Comparison of ENCODE assay signal across 25 cellular contexts in genomic region chr14:103392106-103392505, GRCh38. TPM values are rescaled to one million over a fixed set of nuclear protein-coding genes. Genes with fewer than 3 reads are reported as not detected.
DNase-seq lines count a peak whose midpoint lies in the region; ATAC-seq and TF ChIP-seq lines count a peak whose summit lies in the region.
"Had no signal": no experiment of that assay in that cellular context is flagged by ENCODE, and none has a peak within 500 bp of the region (broad histone marks: within the 10 kb centered on the region; RNA-seq: fewer than 3 reads in every experiment).

No MANE protein-coding gene starts in this region.

- no peaks in the 10 kb centered on the region for H3K9me3 ChIP-seq in right cardiac atrium (ENCODE audit: control insufficient read depth, low read length)
- no peaks in the 10 kb centered on the region for H3K9me3 ChIP-seq in body of pancreas
- no peaks in the 10 kb centered on the region for H3K9me3 ChIP-seq in neutrophil
- no peaks in the 10 kb centered on the region for H3K9me3 ChIP-seq in Peyer's patch
- H3K9me3 ChIP-seq: A549, BE2C, SK-N-SH had no signal

- intact Hi-C loops in right cardiac atrium (cut with DNase I): loop anchor here in 3 of 4 donors (10.0 kb wide), 3 partner anchors 53 to 677 kb away; no protein-coding TSS in a partner anchor
- intact Hi-C loops in left cardiac atrium (cut with DNase I): loop anchor here in 1 of 2 donors (5.0 kb wide), 1 partner anchor 55 kb away; no protein-coding TSS in a partner anchor
- intact Hi-C loops in body of pancreas (cut with DNase I): no loop called here

- DNase-seq in right cardiac atrium (no peak), left cardiac atrium (no peak), body of pancreas (no peak), cerebellar nuclear complex (lab: John Stamatoyannopoulos, UW) (no peak), Peyer's patch (no peak)
- no peak for DNase-seq in stimulated activated naive CD8-positive, alpha-beta T cell treated with anti-CD3 and anti-CD28 coated beads, Interleukin-15, amount 100 ng/mL, for 72 hours
- DNase-seq: activated CD4-positive, alpha-beta T cell treated with anti-CD3 and anti-CD28 coated beads, Interleukin-2, amount 10 ng/mL, durations not matched to agents 24 days and 14 days; activated naive CD8-positive, alpha-beta T cell treated with anti-CD3 and anti-CD28 coated beads, Interleukin-2, amount 50 U/mL, for 24 hours; activated T-cell treated with anti-CD3 and anti-CD28 coated beads, Interleukin-2, amount 50 U/mL, for 4 hours; BE2C; CD8-positive, alpha-beta memory T cell; dorsolateral prefrontal cortex; H7; islet precursor cell; NCI-H2029 treated with DMSO at 0.1 percent for 48 hours; NCI-H226; NCI-H774; SK-N-SH; stimulated activated CD4-positive, alpha-beta T cell treated with anti-CD3 and anti-CD28 coated beads, Interleukin-4, amount 100 ng/mL, for 4 hours; stimulated activated naive CD4-positive, alpha-beta T cell; T-helper 2 cell had no signal

- no peak overlapping the region for H3K27ac Mint-ChIP-seq in stimulated activated naive CD8-positive, alpha-beta T cell treated with anti-CD3 and anti-CD28 coated beads, Interleukin-15, amount 100 ng/mL, for 72 hours
- H3K27ac Mint-ChIP-seq: activated CD4-positive, alpha-beta T cell treated with anti-CD3 and anti-CD28 coated beads, Interleukin-2, amount 10 ng/mL, durations not matched to agents 24 days and 14 days; activated naive CD8-positive, alpha-beta T cell treated with anti-CD3 and anti-CD28 coated beads, Interleukin-2, amount 50 U/mL, for 24 hours; progenitor cell of endocrine pancreas had no signal

- H3K4me1 Mint-ChIP-seq in stimulated activated naive CD8-positive, alpha-beta T cell treated with anti-CD3 and anti-CD28 coated beads, Interleukin-15, amount 100 ng/mL, for 72 hours: peaks cover 62% of the 10 kb centered on the region

- no peak for ATAC-seq in right cardiac atrium
- no peak for ATAC-seq in left cardiac atrium
- ATAC-seq in body of pancreas: no peak
- ATAC-seq in stimulated activated naive CD8-positive, alpha-beta T cell treated with anti-CD3 and anti-CD28 coated beads, Interleukin-15, amount 100 ng/mL, for 72 hours: no peak
- ATAC-seq: A549; activated naive CD8-positive, alpha-beta T cell treated with anti-CD3 and anti-CD28 coated beads, Interleukin-2, amount 50 U/mL, for 24 hours; activated T-cell treated with anti-CD3 and anti-CD28 coated beads, Interleukin-2, amount 50 U/mL, for 4 hours had no signal

- no peak overlapping the region for H3K4me3 ChIP-seq in right cardiac atrium (ENCODE audit: low read length)
- no peak overlapping the region for H3K4me3 ChIP-seq in body of pancreas
- no peak overlapping the region for H3K4me3 ChIP-seq in neutrophil (ENCODE audit: low read depth in 1 of 2, low read length in 1 of 2)
- H3K4me3 ChIP-seq in urinary bladder (ENCODE audit: low read depth, low read length): no peak overlapping the region
- H3K4me3 ChIP-seq in Peyer's patch: no peak overlapping the region
- H3K4me3 ChIP-seq: A549, dorsolateral prefrontal cortex had no signal

- H3K9me3 Mint-ChIP-seq in stimulated activated naive CD8-positive, alpha-beta T cell treated with anti-CD3 and anti-CD28 coated beads, Interleukin-15, amount 100 ng/mL, for 72 hours: no peaks in the 10 kb centered on the region
- H3K9me3 Mint-ChIP-seq: activated CD4-positive, alpha-beta T cell treated with anti-CD3 and anti-CD28 coated beads, Interleukin-2, amount 10 ng/mL, durations not matched to agents 24 days and 14 days; activated naive CD8-positive, alpha-beta T cell treated with anti-CD3 and anti-CD28 coated beads, Interleukin-2, amount 50 U/mL, for 24 hours; activated T-cell treated with anti-CD3 and anti-CD28 coated beads, Interleukin-2, amount 50 U/mL, for 4 hours; CD8-positive, alpha-beta memory T cell had no signal

- H3K27me3 Mint-ChIP-seq in stimulated activated naive CD8-positive, alpha-beta T cell treated with anti-CD3 and anti-CD28 coated beads, Interleukin-15, amount 100 ng/mL, for 72 hours: no peaks in the 10 kb centered on the region
- H3K27me3 Mint-ChIP-seq: activated CD4-positive, alpha-beta T cell treated with anti-CD3 and anti-CD28 coated beads, Interleukin-2, amount 10 ng/mL, durations not matched to agents 24 days and 14 days; activated naive CD8-positive, alpha-beta T cell treated with anti-CD3 and anti-CD28 coated beads, Interleukin-2, amount 50 U/mL, for 24 hours; CD8-positive, alpha-beta memory T cell; progenitor cell of endocrine pancreas had no signal

- peaks cover 15% of the 10 kb centered on the region for H3K4me1 ChIP-seq in right cardiac atrium (ENCODE audit: control insufficient read depth, insufficient read depth, low read length)
- peaks cover 86% of the 10 kb centered on the region for H3K4me1 ChIP-seq in body of pancreas
- peaks cover 76 to 79% of the 10 kb centered on the region in 2 experiments for H3K4me1 ChIP-seq in neutrophil (ENCODE audit: control insufficient read depth in 1 of 2, insufficient read depth in 1 of 2, low read depth in 1 of 2, low read length in 1 of 2)
- no peaks in the 10 kb centered on the region for H3K4me1 ChIP-seq in urinary bladder (ENCODE audit: insufficient read depth)
- peaks cover 0 to 78% (median 15%) of the 10 kb centered on the region in 4 donors for H3K4me1 ChIP-seq in Peyer's patch
- H3K4me1 ChIP-seq: BE2C had no signal

- TF ChIP-seq CTCF in body of pancreas (IDR thresholded peaks at IDR 0.05) (no peak), neutrophil (IDR thresholded peaks at IDR 0.05) (no peak), Peyer's patch (IDR thresholded peaks at IDR 0.05) (no peak)

- H3K4me3 Mint-ChIP-seq in stimulated activated naive CD8-positive, alpha-beta T cell treated with anti-CD3 and anti-CD28 coated beads, Interleukin-15, amount 100 ng/mL, for 72 hours: no peak overlapping the region
- H3K4me3 Mint-ChIP-seq: activated CD4-positive, alpha-beta T cell treated with anti-CD3 and anti-CD28 coated beads, Interleukin-2, amount 10 ng/mL, durations not matched to agents 24 days and 14 days; activated naive CD8-positive, alpha-beta T cell treated with anti-CD3 and anti-CD28 coated beads, Interleukin-2, amount 50 U/mL, for 24 hours; activated T-cell treated with anti-CD3 and anti-CD28 coated beads, Interleukin-2, amount 50 U/mL, for 4 hours had no signal

- H3K27me3 ChIP-seq in right cardiac atrium (ENCODE audit: control insufficient read depth, insufficient read depth) (no peaks in the 10 kb centered on the region), body of pancreas (no peaks in the 10 kb centered on the region), neutrophil (no peaks in the 10 kb centered on the region), Peyer's patch (no peaks in the 10 kb centered on the region)
- H3K27me3 ChIP-seq: BE2C, dorsolateral prefrontal cortex had no signal

- TF ChIP-seq POLR2A in body of pancreas (IDR thresholded peaks at IDR 0.05): no peak
- no peak for TF ChIP-seq POLR2A in Peyer's patch (IDR thresholded peaks at IDR 0.05)

- H3K36me3 ChIP-seq in body of pancreas (replicated peaks in 1 of 2; ENCODE audit: insufficient read depth in 1 of 2, low read depth in 2 of 2) (no peaks in the 10 kb centered on the region), neutrophil (no peaks in the 10 kb centered on the region), urinary bladder (ENCODE audit: insufficient read depth) (no peaks in the 10 kb centered on the region), Peyer's patch (no peaks in the 10 kb centered on the region)
- H3K36me3 ChIP-seq: BE2C had no signal

- H3K27ac ChIP-seq in right cardiac atrium (ENCODE audit: low read length) (peak overlapping the region; percentile 2), body of pancreas (peak overlapping the region in 3 of 4 donors; percentile 33 to 44 (median 38)), neutrophil (peak overlapping the region; percentile 35), urinary bladder (ENCODE audit: low read depth) (peak overlapping the region; percentile 2), Peyer's patch (no peak overlapping the region)
- H3K27ac ChIP-seq: A549 had no signal

- 78% methylated on average over 5 of the region's 5 CpGs for WGBS in right cardiac atrium
- 37 to 41% methylated on average over 5 of the region's 5 CpGs for WGBS in body of pancreas, 2 donors
- WGBS in urinary bladder: 78% methylated on average over 5 of the region's 5 CpGs

RNA-seq across cellular contexts. Expression of gene MARK3, which starts 6.9 kb away (rescaled TPM):
- total RNA-seq in right cardiac atrium (100 to 1,000 TPM in 1 of 4 donors, 10 to 100 TPM in 3; 85.6 to 105 (median 96.0) TPM), left cardiac atrium (10 to 100 TPM; 68.7 to 81.7 TPM), body of pancreas (100 to 1,000 TPM in 1 of 2 donors, 10 to 100 TPM in 1; 87.2 to 147 TPM), urinary bladder (130 TPM), Peyer's patch (100 to 1,000 TPM in 2 of 4 donors, 10 to 100 TPM in 2; 76.0 to 196 (median 99.5) TPM)
- polyA plus RNA-seq in right cardiac atrium (79.4 TPM), urinary bladder (44.4 TPM)

RNA-seq across cellular contexts. Expression of gene EIF5, which starts 58.1 kb away (rescaled TPM):
- total RNA-seq in right cardiac atrium (100 to 1,000 TPM; 224 to 275 (median 253) TPM), left cardiac atrium (100 to 1,000 TPM; 246 to 287 TPM), body of pancreas (100 to 1,000 TPM in 1 of 2 donors, 10 to 100 TPM in 1; 85.6 to 234 TPM), urinary bladder (128 TPM), Peyer's patch (100 to 1,000 TPM; 176 to 226 (median 217) TPM)
- polyA plus RNA-seq in right cardiac atrium (77.4 TPM), urinary bladder (177 TPM)

Comparison
In these comparisons a context has a peak if more than half of its experiments do, and no peak if none do; other contexts are left out.
1. H3K27ac ChIP-seq: peak in right cardiac atrium (single experiment), body of pancreas (3 of 4), neutrophil (single experiment) and urinary bladder (single experiment); none in Peyer's patch (0 of 4).